Comparison of ENCODE assay signal across 12 cellular contexts in the genomic region with DNA sequence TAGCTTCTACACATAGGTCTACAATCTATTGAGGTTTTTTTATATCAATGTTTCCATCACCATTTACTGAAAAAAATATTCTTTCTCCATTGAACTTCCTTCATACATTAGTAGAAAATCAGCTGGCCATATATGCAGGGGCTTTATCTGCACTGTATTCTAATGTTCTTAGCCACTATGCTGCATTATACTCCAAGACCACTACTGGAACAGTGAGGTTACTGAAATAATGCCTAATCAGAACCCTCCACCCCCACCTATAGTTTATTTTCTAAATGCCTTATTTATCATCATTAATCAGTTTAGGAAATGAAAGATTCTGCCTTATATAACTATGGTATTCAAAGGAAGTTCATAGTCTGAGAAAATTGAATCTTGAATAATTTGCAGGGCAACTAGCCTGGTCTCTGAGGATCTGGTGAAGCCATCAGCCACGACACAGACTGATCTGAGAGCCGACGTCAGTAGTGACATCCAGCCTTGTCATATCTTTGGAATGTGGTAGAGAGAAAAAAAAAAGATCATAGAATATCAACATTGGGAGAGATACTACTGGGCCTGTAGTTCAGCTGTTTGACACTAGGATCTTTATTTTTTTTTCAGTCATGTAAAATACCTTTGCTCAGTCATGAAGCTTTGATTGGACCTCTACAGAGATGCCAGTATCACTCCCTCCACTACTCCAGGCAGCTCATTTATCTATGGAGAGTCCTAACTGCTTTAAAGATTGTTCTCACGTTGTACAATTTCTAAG.
DNase-seq lines count a peak whose midpoint lies in the region; ATAC-seq and TF ChIP-seq lines count a peak whose summit lies in the region.
"Had no signal": no experiment of that assay in that cellular context is flagged by ENCODE, and none has a peak within 500 bp of the region (broad histone marks: within the 10 kb centered on the region; RNA-seq: fewer than 3 reads in every experiment).

No MANE protein-coding gene starts in this region.

- no peak overlapping the region for H3K4me2 ChIP-seq in hepatocyte
- H3K4me2 ChIP-seq in OCI-LY7 (ENCODE audit: low read length): no peak overlapping the region

- H3K27ac ChIP-seq in adrenal gland (peak overlapping the region in 2 of 5 donors; percentile 35 to 54), hepatocyte (no peak overlapping the region), OCI-LY7 (ENCODE audit: low read depth, low read length, poor library complexity, severe bottlenecking) (no peak overlapping the region)
- H3K27ac ChIP-seq: C4-2B, parathyroid adenoma, thyroid gland had no signal

- no TSS peak for BruUV-seq in OCI-LY7 (replicated peaks; lab: Mats Ljungman, UMichigan)

- WGBS in adrenal gland, 4 donors: 38 to 56% (median 43%) methylated on average over 4 of the region's 4 CpGs
- WGBS in hepatocyte (ENCODE audit: low lambda C conversion rate, missing lambda C conversion rate): 71% methylated on average over 4 of the region's 4 CpGs

- H3K36me3 ChIP-seq in adrenal gland (replicated peaks in 1 of 2) (no peaks in the 10 kb centered on the region), hepatocyte (replicated peaks; ENCODE audit: insufficient read depth, low read depth) (no peaks in the 10 kb centered on the region), OCI-LY7 (ENCODE audit: insufficient read depth, low read length) (no peaks in the 10 kb centered on the region)
- H3K36me3 ChIP-seq: thyroid gland had no signal

- H4K20me1 ChIP-seq in hepatocyte (ENCODE audit: insufficient read depth, poor library complexity, severe bottlenecking): no peaks in the 10 kb centered on the region
- H4K20me1 ChIP-seq in OCI-LY7 (ENCODE audit: insufficient read depth, low read length): no peaks in the 10 kb centered on the region

- POLR2A ChIA-PET in OCI-LY7 (lab: Charles Lee): interaction anchor here (0.9 to 1.2 kb wide), 3 partner anchors 9 to 19 kb away, joined by 3 to 5 read pairs (median 3); no protein-coding TSS in a partner anchor

- no peak for ATAC-seq in HG03045 (IDR thresholded peaks at IDR 0.05; ENCODE audit: unreplicated experiment)
- ATAC-seq in HG03565 (IDR thresholded peaks at IDR 0.05; ENCODE audit: unreplicated experiment): no peak

- TF ChIP-seq POLR2A in adrenal gland (IDR thresholded peaks at IDR 0.05): no peak

- H3K9me3 ChIP-seq in adrenal gland (replicated peaks in 1 of 3) (no peaks in the 10 kb centered on the region), hepatocyte (ENCODE audit: low read depth) (no peaks in the 10 kb centered on the region), OCI-LY7 (ENCODE audit: low read length) (no peaks in the 10 kb centered on the region)
- H3K9me3 ChIP-seq: thyroid gland had no signal

- H3K27me3 ChIP-seq in adrenal gland: no peaks in the 10 kb centered on the region
- no peaks in the 10 kb centered on the region for H3K27me3 ChIP-seq in hepatocyte
- H3K27me3 ChIP-seq: thyroid gland had no signal

- CTCF ChIA-PET in OCI-LY7 (lab: Charles Lee; ENCODE audit: unreplicated experiment): interaction anchor here (0.6 kb wide), 1 partner anchor 92 kb away, joined by 3 read pairs; no protein-coding TSS in a partner anchor

- DNase-seq in AG08396 (ENCODE audit: low spot score) (peak; percentile 49), HS-27A (ENCODE audit: low read depth) (peak; percentile 73), adrenal gland (peak in 6 of 7 donors; percentile 17 to 72 (median 48)), hepatocyte (ENCODE audit: low spot score) (peak; percentile 39), NCI-H2029 treated with DMSO at 0.1 percent for 48 hours (lab: John Stamatoyannopoulos, UW) (no peak), OCI-LY7 (ENCODE audit: low spot score) (no peak)
- DNase-seq: activated CD4-positive, alpha-beta T cell treated with anti-CD3 and anti-CD28 coated beads, Interleukin-2, amount 10 ng/mL, durations not matched to agents 24 days and 14 days; thyroid gland had no signal

- no peaks in the 10 kb centered on the region for H3K9me2 ChIP-seq in hepatocyte (replicated peaks; ENCODE audit: insufficient read depth)
- no peaks in the 10 kb centered on the region for H3K9me2 ChIP-seq in OCI-LY7 (ENCODE audit: insufficient read depth, low read length)

- H3K4me1 ChIP-seq in adrenal gland (replicated peaks in 1 of 2): peaks cover 10 to 44% of the 10 kb centered on the region in 2 donors
- peaks cover 5% of the 10 kb centered on the region for H3K4me1 ChIP-seq in hepatocyte (ENCODE audit: insufficient read depth)
- H3K4me1 ChIP-seq in OCI-LY7 (ENCODE audit: insufficient read depth, low read length, poor library complexity, severe bottlenecking): no peaks in the 10 kb centered on the region
- H3K4me1 ChIP-seq: parathyroid adenoma, thyroid gland had no signal

- intact Hi-C loops in adrenal gland (cut with DNase I) (no loop called here), OCI-LY7 (cut with micrococcal nuclease; ENCODE audit: unreplicated experiment) (no loop called here)

- TF ChIP-seq CTCF in adrenal gland (IDR thresholded peaks at IDR 0.05) (peak in 5 of 6 experiments; percentile 22 to 51 (median 35)), hepatocyte (IDR thresholded peaks at IDR 0.05; ENCODE audit: poor library complexity) (no peak), OCI-LY7 (conservative IDR thresholded peaks at IDR 0.05; ENCODE audit: low read length) (no peak)

- H3K79me2 ChIP-seq in hepatocyte (peaks cover 10% of the 10 kb centered on the region), OCI-LY7 (ENCODE audit: insufficient read depth, low read depth, low read length) (no peaks in the 10 kb centered on the region)
- H3K79me2 ChIP-seq: parathyroid adenoma had no signal

- H2AFZ ChIP-seq in hepatocyte (no peak overlapping the region), OCI-LY7 (ENCODE audit: low read length) (no peak overlapping the region)
- H2AFZ ChIP-seq: parathyroid adenoma had no signal

- H3K4me3 ChIP-seq in adrenal gland (no peak overlapping the region), hepatocyte (no peak overlapping the region), OCI-LY7 (ENCODE audit: low read depth, low read length, poor library complexity, severe bottlenecking) (no peak overlapping the region)
- H3K4me3 ChIP-seq: thyroid gland had no signal

Comparison
In these comparisons a context has a peak if more than half of its experiments do, and no peak if none do; other contexts are left out.
1. DNase-seq: peak in AG08396 (single experiment), HS-27A (single experiment), adrenal gland (6 of 7) and hepatocyte (single experiment); none in NCI-H2029 treated with DMSO at 0.1 percent for 48 hours (single experiment) and OCI-LY7 (single experiment).
2. CTCF ChIP-seq: peak in adrenal gland (5 of 6); none in hepatocyte (single experiment) and OCI-LY7 (single experiment).